ENCODE assay signal across 24 cellular contexts in the genomic region with DNA sequence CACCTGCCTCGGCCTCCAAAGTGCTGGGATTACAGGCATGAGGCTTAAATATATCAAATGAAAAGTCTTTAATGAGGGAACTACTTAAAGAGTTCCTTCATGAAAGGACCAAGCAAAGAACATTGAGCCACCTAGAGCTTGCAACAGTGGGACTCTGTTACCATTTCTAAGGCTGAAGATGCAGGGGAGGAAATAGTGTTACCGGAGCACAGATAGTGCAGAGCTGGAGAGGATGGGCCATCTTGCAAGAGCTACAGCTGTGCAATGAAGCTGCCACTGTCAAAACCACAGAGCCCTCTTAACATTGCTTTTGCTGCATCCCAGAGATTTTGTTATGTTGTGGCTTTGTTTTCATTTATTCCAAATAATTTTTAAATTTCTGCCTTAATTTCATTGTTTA.
DNase-seq lines count a peak whose midpoint lies in the region; ATAC-seq, FAIRE-seq and TF ChIP-seq lines count a peak whose summit lies in the region.
"Had no signal": no experiment of that assay in that cellular context is flagged by ENCODE, and none has a peak within 500 bp of the region (broad histone marks: within the 10 kb centered on the region; RNA-seq: fewer than 3 reads in every experiment).

No MANE protein-coding gene starts in this region.

- TF ChIP-seq RAD21 in H1 (IDR thresholded peaks at IDR 0.05 in 1 of 2, conservative IDR thresholded peaks at IDR 0.05 in 1 of 2; ENCODE audit: low read depth in 2 of 2, low read length in 2 of 2) = no peak

- H4K5ac ChIP-seq in H1 (ENCODE audit: insufficient read length, low read depth, low read length) = no peak overlapping the region

- H3K9me3 ChIP-seq in H1 (ENCODE audit: insufficient read depth in 2 of 2, low read depth in 1 of 2, low read length in 1 of 2) (no peaks in the 10 kb centered on the region), testis (no peaks in the 10 kb centered on the region)
- H3K9me3 ChIP-seq: BE2C had no signal

- CTCF ChIA-PET in H1 (lab: Charles Lee; ENCODE audit: partially characterized antibody) = no interaction called here

- H2BK20ac ChIP-seq in H1 (ENCODE audit: low read length) = peak overlapping the region; percentile 80; the same call in 1 of the 2 replicates

- H3F3A ChIP-seq in GM23338 (replicated peaks; ENCODE audit: low read depth) = no peaks in the 10 kb centered on the region

- H3K27me3 ChIP-seq in GM23338 (ENCODE audit: insufficient read depth) = no peaks in the 10 kb centered on the region
- H3K27me3 ChIP-seq in H1 (replicated peaks in 1 of 4; ENCODE audit: control insufficient read depth in 3 of 4, extremely low read depth in 1 of 4, insufficient read depth in 3 of 4, low read length in 3 of 4) = no peaks in the 10 kb centered on the region
- H3K27me3 ChIP-seq in testis = no peaks in the 10 kb centered on the region
- H3K27me3 ChIP-seq: BE2C, BLaER1 had no signal

- no peak overlapping the region for H3K27ac ChIP-seq in GM23338 (ENCODE audit: low read depth)
- H3K27ac ChIP-seq in H1 (ENCODE audit: low read depth, low read length) = no peak overlapping the region
- no peak overlapping the region for H3K27ac ChIP-seq in testis
- H3K27ac ChIP-seq: BLaER1 had no signal

- H3K36me3 ChIP-seq in GM23338 (ENCODE audit: insufficient read depth) (no peaks in the 10 kb centered on the region), H1 (ENCODE audit: control insufficient read depth in 2 of 4, insufficient read depth in 4 of 4, low read length in 3 of 4) (no peaks in the 10 kb centered on the region), testis (ENCODE audit: low read depth, missing control alignments) (no peaks in the 10 kb centered on the region)
- H3K36me3 ChIP-seq: BE2C had no signal

- no peak overlapping the region for H3K4ac ChIP-seq in H1 (replicated peaks; ENCODE audit: insufficient read length, low read depth, low read length)

- no peaks in the 10 kb centered on the region for H3K9me3 Mint-ChIP-seq in GM23338
- H3K9me3 Mint-ChIP-seq in immature natural killer cell = peaks cover 0 to 8% (median 0%) of the 10 kb centered on the region in 6 donors

- TF ChIP-seq EP300 in H1 (IDR thresholded peaks at IDR 0.05; ENCODE audit: borderline replicate concordance in 1 of 2, low read depth in 2 of 2, low read length in 2 of 2) = no peak

- no peak overlapping the region for H4K91ac ChIP-seq in H1 (replicated peaks; ENCODE audit: insufficient read length, low read length)

- H2AFZ ChIP-seq in GM23338 (no peak overlapping the region), H1 (ENCODE audit: low read length) (no peak overlapping the region)

- H3K9me2 ChIP-seq in GM23338 (ENCODE audit: insufficient read depth) = no peaks in the 10 kb centered on the region

- H3K18ac ChIP-seq in H1 (ENCODE audit: extremely low read depth, low read length) = no peak overlapping the region

- no peak overlapping the region for H3K9ac ChIP-seq in H1 (replicated peaks in 1 of 4; ENCODE audit: extremely low read depth in 1 of 4, low read depth in 3 of 4, low read length in 3 of 4)
- H3K9ac ChIP-seq: BLaER1 had no signal

- H2BK15ac ChIP-seq in H1 (ENCODE audit: low read length) = no peak overlapping the region

- no peak overlapping the region for H3K4me3 ChIP-seq in GM23338
- no peak overlapping the region for H3K4me3 ChIP-seq in H1 (ENCODE audit: extremely low read depth in 1 of 4, insufficient read depth in 2 of 4, low read depth in 3 of 4, low read length in 4 of 4)
- no peak overlapping the region for H3K4me3 ChIP-seq in testis
- H3K4me3 ChIP-seq: BLaER1, GM12878 had no signal

- DNase-seq in GM23338 (ENCODE audit: low spot score) (no peak), H1 (ENCODE audit: low read depth in 1 of 2, low spot score in 2 of 2) (no peak), immature natural killer cell (no peak), testis (no peak), NCI-H69 (lab: John Stamatoyannopoulos, UW) (no peak)
- DNase-seq in activated naive CD4-positive, alpha-beta T cell (lab: John Stamatoyannopoulos, UW) = no peak
- DNase-seq: 8988T; ACHN; BE2C; C1 segment of cervical spinal cord; CD4-positive, alpha-beta memory T cell; CD4-positive, CD25-positive, alpha-beta regulatory T cell; CD8-positive, alpha-beta memory T cell; COR-L47; DMS 273 treated with DMSO at 0.1 percent for 48 hours; DMS79 treated with DMSO at 0.1 percent for 48 hours; EL; GDM1 had no signal

- 92% methylated on average over 2 of the region's 2 CpGs; no CpG with 5 or more reads in 1 of the 2 experiments for WGBS in H1 (ENCODE audit: extremely low coverage in 1 of 2, insufficient coverage in 1 of 2, insufficient read length in 1 of 2, insufficient replicate concordance in 2 of 2, low coverage in 1 of 2, low lambda C conversion rate in 2 of 2, missing lambda C conversion rate in 1 of 2), 2 experiments
- WGBS in testis, 2 donors = 79 to 100% methylated on average over 2 of the region's 2 CpGs

- TF ChIP-seq CTCF in GM23338 (conservative IDR thresholded peaks at IDR 0.05; ENCODE audit: low read depth in 2 of 2) (no peak), H1 (IDR thresholded peaks at IDR 0.05; ENCODE audit: control extremely low read depth in 1 of 3, insufficient read depth in 1 of 3, low read depth in 1 of 3, low read length in 3 of 3) (no peak), testis (IDR thresholded peaks at IDR 0.05) (no peak)

- FAIRE-seq in H1 (lab: Jason Lieb, UNC) = no peak
- FAIRE-seq: A204.1, GM12878, GM12892, GM18507 had no signal

- no peak overlapping the region for H3K14ac ChIP-seq in H1 (ENCODE audit: insufficient read length)

- TF ChIP-seq POLR2A in H1 (IDR thresholded peaks at IDR 0.05; ENCODE audit: control extremely low read depth in 1 of 2, low read depth in 2 of 2, low read length in 2 of 2) = no peak
- TF ChIP-seq POLR2A in testis (IDR thresholded peaks at IDR 0.05) = no peak

- no peak overlapping the region for H2BK5ac ChIP-seq in H1 (ENCODE audit: low read depth, low read length)

- no peaks in the 10 kb centered on the region; the same call in 1 of the 2 replicates for H3K23me2 ChIP-seq in H1 (ENCODE audit: low read depth, low read length)

- H3K56ac ChIP-seq in H1 (replicated peaks; ENCODE audit: insufficient read length, low read depth, low read length) = no peak overlapping the region

- ATAC-seq in GM23338 = no peak
- ATAC-seq: GM12878 had no signal

- H3K4me1 ChIP-seq in GM23338 (ENCODE audit: insufficient read depth) (peaks cover 15% of the 10 kb centered on the region), H1 (replicated peaks in 1 of 4; ENCODE audit: control insufficient read depth in 3 of 4, insufficient read depth in 4 of 4, low read length in 3 of 4) (peaks cover 2 to 12% (median 5%) of the 10 kb centered on the region in 4 experiments; a peak in 3 of 7 replicates), testis (no peaks in the 10 kb centered on the region)
- H3K4me1 ChIP-seq: BLaER1 had no signal

- no peaks in the 10 kb centered on the region for H3K79me1 ChIP-seq in H1 (ENCODE audit: low read depth, low read length)

- H3K4me2 ChIP-seq in GM23338 (no peak overlapping the region), H1 (ENCODE audit: insufficient read depth in 1 of 2, low read depth in 2 of 2, low read length in 2 of 2) (no peak overlapping the region)
- H3K4me2 ChIP-seq: BLaER1 had no signal

- no peaks in the 10 kb centered on the region for H4K20me1 ChIP-seq in GM23338 (replicated peaks; ENCODE audit: insufficient read depth)
- H4K20me1 ChIP-seq in H1 (replicated peaks in 1 of 2; ENCODE audit: control insufficient read depth in 1 of 2, insufficient read depth in 2 of 2, low read length in 2 of 2) = no peaks in the 10 kb centered on the region
- H4K20me1 ChIP-seq: BLaER1 had no signal

- H3K23ac ChIP-seq in H1 (ENCODE audit: insufficient read length) = no peak overlapping the region

- H2BK120ac ChIP-seq in H1 (replicated peaks; ENCODE audit: low read depth, low read length) = no peak overlapping the region

- H3K4me3 Mint-ChIP-seq in GM23338 (no peak overlapping the region), immature natural killer cell (peak overlapping the region; percentile 12 to 57 (median 34))
- H3K4me3 Mint-ChIP-seq: CD14-positive monocyte; CD4-positive, alpha-beta memory T cell; CD4-positive, CD25-positive, alpha-beta regulatory T cell; CD8-positive, alpha-beta memory T cell had no signal

- H3K27me3 Mint-ChIP-seq in GM23338 (ENCODE audit: insufficient read depth, low read depth, poor library complexity) = peaks cover 4% of the 10 kb centered on the region
- peaks cover 0 to 2% (median 0%) of the 10 kb centered on the region in 3 donors for H3K27me3 Mint-ChIP-seq in immature natural killer cell (ENCODE audit: low read depth in 3 of 3)
- H3K27me3 Mint-ChIP-seq: CD4-positive, alpha-beta memory T cell; CD4-positive, CD25-positive, alpha-beta regulatory T cell had no signal

- no peak overlapping the region for H2BK12ac ChIP-seq in H1 (ENCODE audit: low read depth, low read length)

- no peak overlapping the region for H2AK5ac ChIP-seq in H1 (ENCODE audit: low read depth, low read length)

- H3K4me1 Mint-ChIP-seq in GM23338 = peaks cover 30% of the 10 kb centered on the region
- peaks cover 30 to 34% of the 10 kb centered on the region in 2 donors for H3K4me1 Mint-ChIP-seq in immature natural killer cell
- H3K4me1 Mint-ChIP-seq: CD4-positive, alpha-beta memory T cell; CD4-positive, CD25-positive, alpha-beta regulatory T cell had no signal

- peaks cover 3% of the 10 kb centered on the region; the same call in 1 of the 3 replicates for H3K36me3 Mint-ChIP-seq in GM23338 (ENCODE audit: low read depth)
- peaks cover 6 to 23% (median 16%) of the 10 kb centered on the region in 3 donors for H3K36me3 Mint-ChIP-seq in immature natural killer cell

- H4K8ac ChIP-seq in H1 (ENCODE audit: extremely low read depth, insufficient read depth, low read length) = no peak overlapping the region

- H3K27ac Mint-ChIP-seq in GM23338 = 0 out of 2 replicates have a peak overlapping the region, but pooled peaks have one; percentile 45
- H3K27ac Mint-ChIP-seq in immature natural killer cell = peak overlapping the region in 1 of 6 donors; percentile 38
- H3K27ac Mint-ChIP-seq: CD14-positive monocyte; CD4-positive, alpha-beta memory T cell; CD4-positive, CD25-positive, alpha-beta regulatory T cell; CD8-positive, alpha-beta memory T cell had no signal

- intact Hi-C loops in testis (cut with DNase I; ENCODE audit: low total_unique reads) = no loop called here

- no peaks in the 10 kb centered on the region for H3K79me2 ChIP-seq in GM23338 (replicated peaks; ENCODE audit: insufficient read depth)
- no peaks in the 10 kb centered on the region for H3K79me2 ChIP-seq in H1 (ENCODE audit: control insufficient read depth in 1 of 2, insufficient read depth in 2 of 2, low read length in 2 of 2)

- POLR2A ChIA-PET in H1 (lab: Charles Lee; ENCODE audit: partially characterized antibody) = no interaction called here

TF ChIP-seq in GM23338, 12 proteins besides CTCF, POLR2A, EP300 and RAD21 (continues in another document):
- no peak for TF ChIP-seq EZH2phosphoT487 (IDR thresholded peaks at IDR 0.05; ENCODE audit: unreplicated experiment)
- no peak for TF ChIP-seq ZNF331 (CRISPR knock-in tag; IDR thresholded peaks at IDR 0.05; ENCODE audit: low read depth)
- TF ChIP-seq STAT1 (IDR thresholded peaks at IDR 0.05; ENCODE audit: unreplicated experiment) = no peak

TF ChIP-seq in H1, 55 proteins besides CTCF, POLR2A, EP300 and RAD21 (continues in another document):
- TF ChIP-seq TAF7 (optimal IDR thresholded peaks at IDR 0.05; ENCODE audit: borderline replicate concordance, low read depth, low read length) = no peak
- TF ChIP-seq PHF8 (conservative IDR thresholded peaks at IDR 0.05; ENCODE audit: low read depth, low read length) = no peak
- no peak for TF ChIP-seq SP1 (IDR thresholded peaks at IDR 0.05; ENCODE audit: low read depth, low read length)
